In genomic region chr5:81909677-81910076, GRCh38 we compare ENCODE assay signal across 17 cellular contexts.
DNase-seq lines count a peak whose midpoint lies in the region; ATAC-seq and TF ChIP-seq lines count a peak whose summit lies in the region.
"Had no signal": no experiment of that assay in that cellular context is flagged by ENCODE, and none has a peak within 500 bp of the region (broad histone marks: within the 10 kb centered on the region; RNA-seq: fewer than 3 reads in every experiment).

No MANE protein-coding gene starts in this region.

- DNase-seq in SHP77 (lab: John Stamatoyannopoulos, UW): no peak
- no peak for DNase-seq in glutamatergic neuron
- DNase-seq: activated T-cell treated with anti-CD3 and anti-CD28 coated beads, Interleukin-2, amount 50 U/mL, for 48 hours; kidney; NCI-H187 treated with DMSO at 0.1 percent for 48 hours; sigmoid colon; substantia nigra had no signal

- H3K4me1 Mint-ChIP-seq in dendritic cell treated with granulocyte-macrophage colony-stimulating factor and Interleukin-4, amounts not matched to agents 40 ng/mL and 50 ng/mL, for 4 days (ENCODE audit: low read depth): peaks cover 13% of the 10 kb centered on the region
- peaks cover 5% of the 10 kb centered on the region for H3K4me1 Mint-ChIP-seq in glutamatergic neuron (ENCODE audit: low read depth, unreplicated experiment)

- H3K9me3 Mint-ChIP-seq in dendritic cell treated with granulocyte-macrophage colony-stimulating factor and Interleukin-4, amounts not matched to agents 40 ng/mL and 50 ng/mL, for 4 days: no peaks in the 10 kb centered on the region
- no peaks in the 10 kb centered on the region for H3K9me3 Mint-ChIP-seq in glutamatergic neuron (ENCODE audit: unreplicated experiment)

- TF ChIP-seq CTCF in glutamatergic neuron (IDR thresholded peaks at IDR 0.05; ENCODE audit: partially characterized antibody, unreplicated experiment): no peak

- no peaks in the 10 kb centered on the region for H3K36me3 Mint-ChIP-seq in dendritic cell treated with granulocyte-macrophage colony-stimulating factor and Interleukin-4, amounts not matched to agents 40 ng/mL and 50 ng/mL, for 4 days (ENCODE audit: low read depth)
- no peaks in the 10 kb centered on the region for H3K36me3 Mint-ChIP-seq in glutamatergic neuron (ENCODE audit: unreplicated experiment)
- H3K36me3 Mint-ChIP-seq: brain, IgD-negative memory B cell had no signal

- intact Hi-C loops in dendritic cell treated with granulocyte-macrophage colony-stimulating factor and Interleukin-4, amounts not matched to agents 40 ng/mL and 50 ng/mL, for 4 days (cut with micrococcal nuclease): no loop called here

- peak overlapping the region; percentile 57 for H3K27ac Mint-ChIP-seq in dendritic cell treated with granulocyte-macrophage colony-stimulating factor and Interleukin-4, amounts not matched to agents 40 ng/mL and 50 ng/mL, for 4 days
- H3K27ac Mint-ChIP-seq in glutamatergic neuron (ENCODE audit: unreplicated experiment): no peak overlapping the region

- peak; percentile 60 for ATAC-seq in GM18861 (IDR thresholded peaks at IDR 0.05; ENCODE audit: unreplicated experiment)
- ATAC-seq in GM21529 (IDR thresholded peaks at IDR 0.05; ENCODE audit: unreplicated experiment): peak; percentile 76
- peak; percentile 61 for ATAC-seq in HG03432 (IDR thresholded peaks at IDR 0.05; ENCODE audit: unreplicated experiment)
- ATAC-seq in HG03108 (IDR thresholded peaks at IDR 0.05; ENCODE audit: unreplicated experiment): no peak
- no peak for ATAC-seq in HG02970 (IDR thresholded peaks at IDR 0.05; ENCODE audit: low FRiP score, unreplicated experiment)
- ATAC-seq: gastroesophageal sphincter, SK-N-SH treated with all-trans-retinoic acid at 6 μM for 48 hours had no signal

- H3K4me3 Mint-ChIP-seq in dendritic cell treated with granulocyte-macrophage colony-stimulating factor and Interleukin-4, amounts not matched to agents 40 ng/mL and 50 ng/mL, for 4 days: no peak overlapping the region
- H3K4me3 Mint-ChIP-seq in glutamatergic neuron (ENCODE audit: unreplicated experiment): no peak overlapping the region

- no peaks in the 10 kb centered on the region for H3K27me3 Mint-ChIP-seq in dendritic cell treated with granulocyte-macrophage colony-stimulating factor and Interleukin-4, amounts not matched to agents 40 ng/mL and 50 ng/mL, for 4 days
- H3K27me3 Mint-ChIP-seq in glutamatergic neuron (ENCODE audit: unreplicated experiment): no peaks in the 10 kb centered on the region
- H3K27me3 Mint-ChIP-seq: IgD-negative memory B cell had no signal

Comparison
In these comparisons a context has a peak if more than half of its experiments do, and no peak if none do; other contexts are left out.
1. ATAC-seq: peak in GM18861 (single experiment), GM21529 (single experiment) and HG03432 (single experiment); none in HG03108 (single experiment) and HG02970 (single experiment).